In the genomic region with DNA sequence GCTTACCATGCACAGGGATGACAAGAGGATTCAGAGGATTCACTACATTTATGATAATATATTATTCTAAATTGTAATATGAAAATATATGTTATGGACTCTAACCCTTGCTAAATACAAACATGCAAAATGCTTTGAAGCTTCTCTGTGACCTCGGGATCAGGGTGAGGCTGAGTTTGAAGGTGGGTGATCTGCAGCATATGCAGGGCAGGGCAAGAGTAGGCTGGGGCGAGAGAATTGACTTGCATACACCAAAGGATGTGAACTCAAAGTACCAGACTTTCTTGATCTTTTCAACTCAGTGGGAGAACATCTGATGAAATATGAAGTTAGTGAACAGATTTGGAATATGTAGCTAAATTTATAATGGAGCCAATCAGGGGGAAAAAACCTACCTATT, we compare ENCODE assay signal across 4 cellular contexts. TPM values are rescaled to one million over a fixed set of nuclear protein-coding genes. Genes with fewer than 3 reads are reported as not detected.
"Had no signal": no experiment of that assay in that cellular context is flagged by ENCODE, and none has a peak within 500 bp of the region (broad histone marks: within the 10 kb centered on the region; RNA-seq: fewer than 3 reads in every experiment).

No MANE protein-coding gene starts in this region.

- H2AFZ ChIP-seq: GM23338 had no signal

- H3K4me2 ChIP-seq: GM23338 had no signal

- H3K4me3 ChIP-seq: GM23338 had no signal

- DNase-seq: H9, HCEC 1CT, IMR-90 had no signal

RNA-seq across cellular contexts. Expression of gene GPR158, which starts 57.0 kb away (rescaled TPM):
- total RNA-seq: IMR-90 had no signal
- polyA plus RNA-seq: IMR-90 had no signal
